14 cellular contexts compared by ENCODE assay signal in the genomic region with DNA sequence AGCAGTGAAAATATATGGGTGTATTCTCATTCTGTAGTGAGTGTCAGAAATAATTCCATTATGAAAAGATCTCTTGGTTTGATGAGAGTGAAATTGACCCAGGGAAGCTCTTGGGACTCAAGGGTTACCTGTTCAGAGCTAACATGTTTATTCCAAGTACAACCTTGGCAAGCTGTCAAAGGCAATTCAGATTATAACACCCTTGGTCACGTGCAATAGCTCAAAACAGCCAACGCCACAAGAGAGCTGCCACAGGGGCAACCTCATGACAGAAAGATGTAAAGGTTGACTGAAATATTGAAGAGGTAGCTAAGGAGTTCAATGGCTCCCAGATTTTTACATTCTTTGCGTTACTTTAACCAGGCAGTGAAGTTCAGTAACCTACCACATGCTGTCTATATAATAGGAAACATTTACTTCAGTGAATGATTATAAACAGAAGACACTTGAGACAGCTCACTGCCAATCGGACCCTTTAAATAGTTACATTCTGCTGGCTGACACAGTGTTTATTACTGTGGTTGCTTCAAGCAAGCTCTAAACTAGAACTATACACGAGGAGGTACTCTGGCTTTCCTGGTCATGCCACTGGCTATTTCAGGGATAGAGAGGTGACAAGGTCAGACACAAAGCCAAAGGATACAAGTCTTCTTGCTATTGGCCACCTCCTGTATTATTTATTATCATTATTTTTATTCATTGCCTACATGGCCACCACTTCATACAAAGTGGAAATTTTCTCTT.
DNase-seq lines count a peak whose midpoint lies in the region; ATAC-seq, FAIRE-seq and TF ChIP-seq lines count a peak whose summit lies in the region.
"Had no signal": no experiment of that assay in that cellular context is flagged by ENCODE, and none has a peak within 500 bp of the region (broad histone marks: within the 10 kb centered on the region; RNA-seq: fewer than 3 reads in every experiment).

No MANE protein-coding gene starts in this region.

- no peak for TF ChIP-seq POLR2A in suprapubic skin (IDR thresholded peaks at IDR 0.05)

- no peak for TF ChIP-seq CTCF in lower lobe of right lung (IDR thresholded peaks at IDR 0.05)
- no peak for TF ChIP-seq CTCF in suprapubic skin (IDR thresholded peaks at IDR 0.05)
- no peak for TF ChIP-seq CTCF in kidney (IDR thresholded peaks at IDR 0.05; ENCODE audit: borderline replicate concordance, extremely low read depth, insufficient read depth)

- intact Hi-C loops in lower lobe of right lung (cut with DNase I) (no loop called here), kidney (cut with DNase I) (no loop called here)

- H3K27me3 ChIP-seq in lower lobe of right lung (ENCODE audit: low read depth), result no peaks in the 10 kb centered on the region
- H3K27me3 ChIP-seq in suprapubic skin, result no peaks in the 10 kb centered on the region

- H3K4me1 ChIP-seq in lower lobe of right lung (peaks cover 8% of the 10 kb centered on the region), suprapubic skin (peaks cover 3% of the 10 kb centered on the region), kidney (ENCODE audit: control insufficient read depth in 1 of 2, insufficient read depth in 1 of 2, low read depth in 1 of 2, low read length in 2 of 2) (no peaks in the 10 kb centered on the region)

- peak; percentile 73 to 79 for ATAC-seq in lower lobe of right lung

- peak; percentile 10 for DNase-seq in COR-L47 (lab: John Stamatoyannopoulos, UW)
- peak; percentile 94 for DNase-seq in NCI-H2029 (lab: John Stamatoyannopoulos, UW)
- DNase-seq in NCI-H774 (lab: John Stamatoyannopoulos, UW), result peak; percentile 62
- DNase-seq in lower lobe of right lung, result no peak
- no peak for DNase-seq in suprapubic skin (ENCODE audit: low spot score in 2 of 2)
- DNase-seq in SK-N-DZ (ENCODE audit: low spot score), result no peak
- DNase-seq in kidney, result no peak
- DNase-seq in middle frontal gyrus (ENCODE audit: extremely low spot score, low spot score), result no peak
- DNase-seq: caudate nucleus; effector CD8-positive, alpha-beta T cell; hypothalamus; stimulated activated CD4-positive, alpha-beta T cell treated with anti-CD3 and anti-CD28 coated beads, Interleukin-12 subunit alpha, Interleukin-12 subunit beta, amount 100 ng/mL, for 4 hours; stimulated activated naive CD4-positive, alpha-beta T cell had no signal

- H3K9me3 ChIP-seq in lower lobe of right lung (no peaks in the 10 kb centered on the region), suprapubic skin (no peaks in the 10 kb centered on the region), kidney (ENCODE audit: control insufficient read depth in 1 of 2, low read length in 2 of 2) (no peaks in the 10 kb centered on the region)

- no peak overlapping the region for H3K27ac ChIP-seq in lower lobe of right lung
- H3K27ac ChIP-seq in suprapubic skin, result no peak overlapping the region
- no peak overlapping the region for H3K27ac ChIP-seq in kidney (ENCODE audit: low read depth in 2 of 2, low read length in 2 of 2)

- H3K36me3 ChIP-seq in lower lobe of right lung (no peaks in the 10 kb centered on the region), suprapubic skin (no peaks in the 10 kb centered on the region), kidney (ENCODE audit: control insufficient read depth in 1 of 2, insufficient read depth in 2 of 2, low read length in 2 of 2) (no peaks in the 10 kb centered on the region)

- FAIRE-seq in kidney (lab: Jason Lieb, UNC), result no peak
- FAIRE-seq: RCC 7860 had no signal

- H3K9ac ChIP-seq in kidney (ENCODE audit: low read length in 2 of 2), result no peak overlapping the region

- no peak overlapping the region for H3K4me3 ChIP-seq in lower lobe of right lung
- H3K4me3 ChIP-seq in suprapubic skin, result no peak overlapping the region
- H3K4me3 ChIP-seq in kidney (ENCODE audit: low read length in 2 of 2), result no peak overlapping the region

- 38% methylated on average over 5 of the region's 5 CpGs for WGBS in suprapubic skin

- no peak for TF ChIP-seq EP300 in suprapubic skin (IDR thresholded peaks at IDR 0.05)

Comparison
In these comparisons a context has a peak if more than half of its experiments do, and no peak if none do; other contexts are left out.
1. DNase-seq: peak in COR-L47 (single experiment), NCI-H2029 (single experiment) and NCI-H774 (single experiment); none in lower lobe of right lung (single experiment), suprapubic skin (0 of 2), SK-N-DZ (single experiment), kidney (single experiment) and middle frontal gyrus (single experiment).